8 cellular contexts compared by ENCODE assay signal in genomic region chr19:20776083-20777076, GRCh38. TPM values are rescaled to one million over a fixed set of nuclear protein-coding genes. Genes with fewer than 3 reads are reported as not detected.
DNase-seq lines count a peak whose midpoint lies in the region; TF ChIP-seq lines count a peak whose summit lies in the region.

Gene ZNF66 (plus strand): TSS chr19:20776304. CDS start chr19:20776448, 144 bp downstream.

- H3K36me3 Mint-ChIP-seq in progenitor cell of endocrine pancreas (ENCODE audit: insufficient read depth) = peaks cover 15% of the 10 kb centered on the region

- H3K4me1 ChIP-seq in HEK293 (ENCODE audit: control insufficient read depth, insufficient read depth, low read length) (no peaks in the 10 kb centered on the region), left ventricle myocardium inferior (peaks cover 10% of the 10 kb centered on the region)

- H3K9me3 Mint-ChIP-seq in progenitor cell of endocrine pancreas (ENCODE audit: low read depth) = no peaks in the 10 kb centered on the region

- H3K27ac Mint-ChIP-seq in progenitor cell of endocrine pancreas = peak within 1 kb of the TSS; percentile 99

- H3K36me3 ChIP-seq in HEK293 (ENCODE audit: control insufficient read depth in 2 of 2, insufficient read depth in 1 of 2, low read length in 2 of 2) (peaks cover 0 to 27% of the 10 kb centered on the region in 2 experiments; a peak in 1 of 3 replicates), left ventricle myocardium inferior (peaks cover 3% of the 10 kb centered on the region)

- H3K27ac ChIP-seq in HEK293 (ENCODE audit: extremely low read depth, low read depth, low read length) (no peak within 1 kb of the TSS), left ventricle myocardium inferior (replicated peaks) (peak within 1 kb of the TSS; percentile 56)

- POLR2A ChIA-PET in HEK293 (lab: Yijun Ruan, JAX) = interaction anchor here (0.5 to 1.9 kb wide), 13 partner anchors 13 to 806 kb away, joined by 3 to 19 read pairs (median 6); partner anchors contain the start of genes ZNF429, ZNF430, ZNF431 and ZNF682

- no peaks in the 10 kb centered on the region for H3K27me3 Mint-ChIP-seq in progenitor cell of endocrine pancreas

- H3K4me3 ChIP-seq in HEK293 (ENCODE audit: low read depth, low read length) (peak within 1 kb of the TSS; percentile 80), left ventricle myocardium inferior (peak within 1 kb of the TSS; percentile 75)

- no peaks in the 10 kb centered on the region for H3K27me3 ChIP-seq in left ventricle myocardium inferior (ENCODE audit: low read depth)

- CTCF ChIA-PET in HEK293 (lab: Yijun Ruan, JAX) = interaction anchor here (0.5 to 0.8 kb wide), 2 partner anchors 15 to 155 kb away, joined by 3 to 4 read pairs; no protein-coding TSS in a partner anchor

- no peak for TF ChIP-seq CTCF in HEK293 (tag by site-specific recombination; IDR thresholded peaks at IDR 0.05)
- no peak for TF ChIP-seq CTCF in left ventricle myocardium inferior (IDR thresholded peaks at IDR 0.05; ENCODE audit: borderline replicate concordance)
- no peak for TF ChIP-seq CTCF in progenitor cell of endocrine pancreas (IDR thresholded peaks at IDR 0.05; ENCODE audit: unreplicated experiment)

- H3K9me3 ChIP-seq in HEK293 (ENCODE audit: control insufficient read depth, insufficient read depth, low read depth, low read length) (no peaks in the 10 kb centered on the region), left ventricle myocardium inferior (replicated peaks) (no peaks in the 10 kb centered on the region)

- intact Hi-C loops in left ventricle myocardium inferior (cut with micrococcal nuclease) = no loop called here

- H3K4me1 Mint-ChIP-seq in progenitor cell of endocrine pancreas (ENCODE audit: low read depth) = peaks cover 27% of the 10 kb centered on the region

- peak within 1 kb of the TSS; percentile 100 for H3K4me3 Mint-ChIP-seq in progenitor cell of endocrine pancreas (ENCODE audit: low read depth)

- DNase-seq in GM03348 (ENCODE audit: low spot score) (peak; percentile 95), NCI-H1048 (lab: John Stamatoyannopoulos, UW) (peak; percentile 75), T follicular helper cell (ENCODE audit: low read depth) (peak; percentile 91), amniotic epithelial cell (ENCODE audit: low read depth) (peak; percentile 96), left ventricle myocardium inferior (peak; percentile 96), progenitor cell of endocrine pancreas (ENCODE audit: low spot score, unreplicated experiment) (peak; percentile 95), ureter (ENCODE audit: low spot score) (peak; percentile 99)

TF ChIP-seq in HEK293, 187 proteins besides CTCF, POLR2A, EP300 and RAD21 (continues in another document):
- TF ChIP-seq IKZF3 (tag by site-specific recombination; IDR thresholded peaks at IDR 0.05) (no peak), ZSCAN23 (tag by site-specific recombination; IDR thresholded peaks at IDR 0.05) (no peak), ZNF169 (tag by site-specific recombination; IDR thresholded peaks at IDR 0.05) (no peak), ZNF311 (tag by site-specific recombination; IDR thresholded peaks at IDR 0.05; ENCODE audit: borderline replicate concordance) (no peak), HOXA7 (CRISPR knock-in tag; IDR thresholded peaks at IDR 0.05; ENCODE audit: borderline replicate concordance) (no peak), ZNF341 (tag by site-specific recombination; IDR thresholded peaks at IDR 0.05; ENCODE audit: low read depth) (peak; percentile 67), ZNF274 (IDR thresholded peaks at IDR 0.05; ENCODE audit: low read length) (no peak), ZNF274 (tag by site-specific recombination; IDR thresholded peaks at IDR 0.05; ENCODE audit: borderline replicate concordance) (no peak), HOXC10 (CRISPR knock-in tag; IDR thresholded peaks at IDR 0.05) (no peak), YY1 (tag by site-specific recombination; IDR thresholded peaks at IDR 0.05) (peak; percentile 48), ZNF133 (tag by site-specific recombination; IDR thresholded peaks at IDR 0.05) (no peak), ZNF704 (tag by site-specific recombination; IDR thresholded peaks at IDR 0.05) (no peak), ZNF366 (tag by site-specific recombination; conservative IDR thresholded peaks at IDR 0.05) (0 out of 2 replicates have a peak, but pooled peaks have one; percentile 15), ZNF76 (tag by site-specific recombination; IDR thresholded peaks at IDR 0.05; ENCODE audit: borderline replicate concordance, low read depth) (peak; percentile 20; the same call in 1 of the 2 replicates), TSHZ1 (tag by site-specific recombination; IDR thresholded peaks at IDR 0.05; ENCODE audit: borderline replicate concordance) (0 out of 2 replicates have a peak, but pooled peaks have one; percentile 32), PRDM1 (tag by site-specific recombination; IDR thresholded peaks at IDR 0.05) (no peak), ZIC2 (tag by site-specific recombination; IDR thresholded peaks at IDR 0.05) (peak; percentile 28; the same call in 1 of the 2 replicates), ZNF600 (tag by site-specific recombination; IDR thresholded peaks at IDR 0.05) (no peak), SCRT2 (tag by site-specific recombination; IDR thresholded peaks at IDR 0.05) (no peak), ZNF660 (tag by site-specific recombination; IDR thresholded peaks at IDR 0.05) (0 out of 2 replicates have a peak, but pooled peaks have one; percentile 9), ZNF248 (tag by site-specific recombination; IDR thresholded peaks at IDR 0.05) (no peak), ZNF639 (tag by site-specific recombination; IDR thresholded peaks at IDR 0.05) (no peak), ZNF830 (tag by site-specific recombination; IDR thresholded peaks at IDR 0.05; ENCODE audit: low read depth) (no peak), ZNF837 (tag by site-specific recombination; IDR thresholded peaks at IDR 0.05) (no peak), ZNF623 (tag by site-specific recombination; IDR thresholded peaks at IDR 0.05) (no peak), ZNF394 (tag by site-specific recombination; IDR thresholded peaks at IDR 0.05; ENCODE audit: borderline replicate concordance) (no peak), ZNF391 (tag by site-specific recombination; IDR thresholded peaks at IDR 0.05; ENCODE audit: borderline replicate concordance, low read depth) (no peak), ZFP37 (tag by site-specific recombination; IDR thresholded peaks at IDR 0.05) (no peak), ZBTB48 (tag by site-specific recombination; IDR thresholded peaks at IDR 0.05) (0 out of 2 replicates have a peak, but pooled peaks have one; percentile 15)

RNA-seq across cellular contexts. Expression of gene ZNF66, which starts in this region (rescaled TPM):
- total RNA-seq in left ventricle myocardium inferior = 0.91 TPM
- total RNA-seq in progenitor cell of endocrine pancreas = 30.6 and 31.2 TPM in 2 replicates
- total RNA-seq in ureter = 62.5 TPM

Comparison
In these comparisons a context has a peak if more than half of its experiments do, and no peak if none do; other contexts are left out.
1. RNA of gene ZNF66 (total RNA-seq): 62.5 TPM in ureter (single experiment) and 30.6 to 31.2 TPM in progenitor cell of endocrine pancreas; 0.91 TPM in left ventricle myocardium inferior (single experiment); every median in the first group is over 10 times any median in the second.
2. Peak in DNase-seq, H3K4me3 ChIP-seq and H3K27ac ChIP-seq in left ventricle myocardium inferior; RNA of the gene not detected or under 1 TPM.
3. Peak in every context shown above with its lines, with median percentiles within 50 percentile points of each other: DNase-seq.